Comparison of ENCODE assay signal across 24 cellular contexts in genomic region chr10:72019085-72019876, GRCh38.
"Had no signal": no experiment of that assay in that cellular context is flagged by ENCODE, and none has a peak within 500 bp of the region (broad histone marks: within the 10 kb centered on the region; RNA-seq: fewer than 3 reads in every experiment).

No MANE protein-coding gene starts in this region.

- ATAC-seq: Panc1, PC-3, T-cell had no signal

- H3K4me2 ChIP-seq: SK-N-SH had no signal

- H3K9me3 Mint-ChIP-seq: T-cell had no signal

- DNase-seq: Karpas-422, KG1, MG63, NCI-H1092, NCI-H1105 treated with DMSO at 0.1 percent for 48 hours, NCI-H1417 treated with DMSO at 0.1 percent for 48 hours, NCI-H146, NCI-H1694 treated with DMSO at 0.1 percent for 48 hours, NCI-H1930, NCI-H2081, NCI-H2171, NCI-H226, NCI-H446, NCI-H510A, NCI-H524 treated with DMSO at 0.1 percent for 48 hours, NCI-H69, NCI-H774, PC-3, SHP77, SK-N-SH, SW 1271, T-cell had no signal

- H3K9ac ChIP-seq: SK-N-SH had no signal

- H3K27ac Mint-ChIP-seq: T-cell had no signal

- H3K9me3 ChIP-seq: MG63, SK-N-SH had no signal

- H3K4me3 Mint-ChIP-seq: T-cell had no signal

- H3K27me3 ChIP-seq: MG63 had no signal

- H3K27ac ChIP-seq: RWPE1 had no signal

- H3K36me3 Mint-ChIP-seq: T-cell had no signal

- H3K4me3 ChIP-seq: MG63 had no signal
